Comparison of ENCODE assay signal across 8 cellular contexts in genomic region chr12:93766802-93767523, GRCh38.
DNase-seq lines count a peak whose midpoint lies in the region; ATAC-seq and TF ChIP-seq lines count a peak whose summit lies in the region.

No MANE protein-coding gene starts in this region.

- peak; percentile 75 for TF ChIP-seq CTCF in left ventricle myocardium inferior (IDR thresholded peaks at IDR 0.05; ENCODE audit: borderline replicate concordance)

- no peaks in the 10 kb centered on the region for H3K36me3 ChIP-seq in left ventricle myocardium inferior
- H3K36me3 ChIP-seq in skeletal muscle satellite cell (ENCODE audit: insufficient read depth, low read length): no peaks in the 10 kb centered on the region

- H3K4me1 ChIP-seq in left ventricle myocardium inferior: peaks cover 54% of the 10 kb centered on the region
- peaks cover 26% of the 10 kb centered on the region for H3K4me1 ChIP-seq in skeletal muscle satellite cell (ENCODE audit: control insufficient read depth, insufficient read depth, low read length)

- no peak overlapping the region for H3K4me3 ChIP-seq in left ventricle myocardium inferior
- H3K4me3 ChIP-seq in skeletal muscle satellite cell (ENCODE audit: low read length): no peak overlapping the region

- H3K27ac ChIP-seq in left ventricle myocardium inferior (replicated peaks): peak overlapping the region; percentile 77

- no peaks in the 10 kb centered on the region for H3K9me3 Mint-ChIP-seq in activated naive CD4-positive, alpha-beta T cell treated with anti-CD3 and anti-CD28 coated beads, Interleukin-2, amount 50 U/mL, for 72 hours

- H3K9ac ChIP-seq in skeletal muscle satellite cell (ENCODE audit: low read depth, low read length): peak overlapping the region; percentile 37

- H3K36me3 Mint-ChIP-seq in activated naive CD4-positive, alpha-beta T cell treated with anti-CD3 and anti-CD28 coated beads, Interleukin-2, amount 50 U/mL, for 72 hours: peaks cover 4 to 7% of the 10 kb centered on the region in 2 donors

- intact Hi-C loops in left ventricle myocardium inferior (cut with micrococcal nuclease): loop anchor here (10.0 kb wide), 1 partner anchor 338 kb away; no protein-coding TSS in a partner anchor

- DNase-seq in activated T-cell treated with anti-CD3 and anti-CD28 coated beads for 4 hours (peak; percentile 29), NCI-H460 (ENCODE audit: extremely low read depth, low read depth) (peak; percentile 56), left ventricle myocardium inferior (no peak), C1 segment of cervical spinal cord (lab: John Stamatoyannopoulos, UW) (no peak), UCSD-AML1 (lab: John Stamatoyannopoulos, UW; ENCODE audit: unreplicated experiment) (no peak)
- no peak for DNase-seq in activated T-cell treated with anti-CD3 and anti-CD28 coated beads, Interleukin-2, amount 50 U/mL, for 1 hour
- no peak for DNase-seq in activated naive CD4-positive, alpha-beta T cell treated with anti-CD3 and anti-CD28 coated beads, Interleukin-2, amount 50 U/mL, for 72 hours (ENCODE audit: low spot score in 2 of 2)

- peak overlapping the region in 1 of 2 donors; percentile 47 for H3K27ac Mint-ChIP-seq in activated naive CD4-positive, alpha-beta T cell treated with anti-CD3 and anti-CD28 coated beads, Interleukin-2, amount 50 U/mL, for 72 hours

- peak overlapping the region; percentile 32 for H3K4me2 ChIP-seq in skeletal muscle satellite cell (ENCODE audit: low read length)

- no peaks in the 10 kb centered on the region for H3K27me3 ChIP-seq in left ventricle myocardium inferior (ENCODE audit: low read depth)
- H3K27me3 ChIP-seq in skeletal muscle satellite cell (ENCODE audit: control insufficient read depth, insufficient read depth, low read length): no peaks in the 10 kb centered on the region

- peak; percentile 70 to 75 for ATAC-seq in activated naive CD4-positive, alpha-beta T cell treated with anti-CD3 and anti-CD28 coated beads, Interleukin-2, amount 50 U/mL, for 72 hours

- H3K9me3 ChIP-seq in left ventricle myocardium inferior (replicated peaks) (no peaks in the 10 kb centered on the region), skeletal muscle satellite cell (replicated peaks; ENCODE audit: low read length) (no peaks in the 10 kb centered on the region)

Comparison
In these comparisons a context has a peak if more than half of its experiments do, and no peak if none do; other contexts are left out.
1. DNase-seq: peak in activated T-cell treated with anti-CD3 and anti-CD28 coated beads for 4 hours (single experiment) and NCI-H460 (single experiment); none in activated T-cell treated with anti-CD3 and anti-CD28 coated beads, Interleukin-2, amount 50 U/mL, for 1 hour (single experiment), activated naive CD4-positive, alpha-beta T cell treated with anti-CD3 and anti-CD28 coated beads, Interleukin-2, amount 50 U/mL, for 72 hours (0 of 2), left ventricle myocardium inferior (single experiment), C1 segment of cervical spinal cord (0 of 14) and UCSD-AML1 (single experiment).